In the genomic region with DNA sequence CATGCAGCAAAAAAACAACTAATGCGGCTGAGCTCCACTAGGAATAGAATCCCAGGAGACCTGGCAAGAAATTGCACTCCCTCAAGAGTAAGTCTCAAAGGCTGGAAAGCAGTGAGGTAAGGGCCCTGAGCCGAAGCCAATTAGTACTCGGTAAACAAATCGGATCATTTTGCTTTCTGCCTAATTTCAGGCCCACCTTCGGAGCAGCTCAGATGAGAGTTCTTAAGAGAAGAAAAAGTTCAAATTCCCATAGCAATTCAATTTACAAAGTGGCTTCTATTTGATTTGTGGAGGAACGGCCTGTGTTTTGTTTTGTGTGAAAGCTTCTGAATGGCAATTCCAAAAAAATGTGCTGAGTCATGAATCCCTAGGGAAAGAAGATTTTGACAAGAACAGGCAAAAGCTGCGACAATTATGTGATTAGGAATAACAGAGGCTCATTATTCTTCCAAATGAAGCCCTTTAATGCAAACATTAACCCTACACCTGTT, we compare ENCODE assay signal across 14 cellular contexts.
DNase-seq lines count a peak whose midpoint lies in the region; ATAC-seq, FAIRE-seq and TF ChIP-seq lines count a peak whose summit lies in the region.
"Had no signal": no experiment of that assay in that cellular context is flagged by ENCODE, and none has a peak within 500 bp of the region (broad histone marks: within the 10 kb centered on the region; RNA-seq: fewer than 3 reads in every experiment).

No MANE protein-coding gene starts in this region.

- TF ChIP-seq EP300 in A549 (IDR thresholded peaks at IDR 0.05) = no peak

- H3K4me1 Mint-ChIP-seq in activated naive CD4-positive, alpha-beta T cell treated with anti-CD3 and anti-CD28 coated beads for 36 hours (ENCODE audit: low read depth) = no peaks in the 10 kb centered on the region
- H3K4me1 Mint-ChIP-seq: activated naive CD8-positive, alpha-beta T cell treated with anti-CD3 and anti-CD28 coated beads, Interleukin-2, amount 10 ng/mL, durations not matched to agents 7 days and 5 days had no signal

- FAIRE-seq in A549 (lab: Jason Lieb, UNC) = no peak
- FAIRE-seq: G401.6 had no signal

- no peak overlapping the region for H2AFZ ChIP-seq in mesenchymal stem cell (ENCODE audit: low read depth, low read length)

- H3K9me3 ChIP-seq in A549 (peaks cover 20% of the 10 kb centered on the region; the same call in 2 of the 3 replicates), mesenchymal stem cell (ENCODE audit: control insufficient read depth, low read length) (peaks cover 22% of the 10 kb centered on the region)

- WGBS in A549 (ENCODE audit: missing lambda C conversion rate) = 71% methylated on average over 7 of the region's 7 CpGs
- 26% methylated on average over 6 of the region's 7 CpGs for WGBS in mesenchymal stem cell

- CTCF ChIA-PET in A549 (lab: Yijun Ruan, JAX) = interaction anchor here (1.5 to 1.7 kb wide), 2 partner anchors 23 to 26 kb away, joined by 5 to 6 read pairs; no protein-coding TSS in a partner anchor
- CTCF ChIA-PET in activated naive CD4-positive, alpha-beta T cell treated with anti-CD3 and anti-CD28 coated beads for 36 hours (lab: Charles Lee) = no interaction called here

- H3K18ac ChIP-seq in mesenchymal stem cell (ENCODE audit: low read depth in 1 of 2, low read length in 2 of 2) = no peak overlapping the region

- intact Hi-C loops in activated naive CD4-positive, alpha-beta T cell treated with anti-CD3 and anti-CD28 coated beads for 36 hours (cut with micrococcal nuclease) = no loop called here

- no peaks in the 10 kb centered on the region for H3K4me1 ChIP-seq in A549
- no peaks in the 10 kb centered on the region for H3K4me1 ChIP-seq in mesenchymal stem cell (ENCODE audit: control insufficient read depth, insufficient read depth, low read depth, low read length)

- no peak overlapping the region for H3K4me2 ChIP-seq in A549
- H3K4me2 ChIP-seq in mesenchymal stem cell (ENCODE audit: low read length, poor library complexity, severe bottlenecking) = no peak overlapping the region

- TF ChIP-seq CTCF in A549 (IDR thresholded peaks at IDR 0.05) = no peak
- no peak for TF ChIP-seq CTCF in LNCaP clone FGC (IDR thresholded peaks at IDR 0.05; ENCODE audit: control insufficient read depth, extremely low read depth, insufficient read depth)
- TF ChIP-seq CTCF in astrocyte of the spinal cord (IDR thresholded peaks at IDR 0.05; ENCODE audit: low read depth, low read length) = no peak

- no peak overlapping the region for H3K4ac ChIP-seq in mesenchymal stem cell (ENCODE audit: low read depth in 1 of 2, low read length in 2 of 2)

- TF ChIP-seq POLR2A in A549 (IDR thresholded peaks at IDR 0.05; ENCODE audit: low read length) = no peak

- H3K14ac ChIP-seq in mesenchymal stem cell (ENCODE audit: low read length in 2 of 2) = no peak overlapping the region

- H2BK5ac ChIP-seq in mesenchymal stem cell (ENCODE audit: low read depth, low read length, poor library complexity, severe bottlenecking) = no peak overlapping the region

- in situ Hi-C loops in astrocyte of the spinal cord (cut with HindIII; ENCODE audit: low sequenced_read_pairs) = no loop called here

- no peak overlapping the region for H3K23ac ChIP-seq in mesenchymal stem cell (ENCODE audit: low read length in 2 of 2)

- H3K27ac ChIP-seq in A549 (peak overlapping the region in 1 of 2 experiments; percentile 55; a peak in 1 of 6 replicates), mesenchymal stem cell (ENCODE audit: low read length, poor library complexity, severe bottlenecking) (no peak overlapping the region)

- H2BK12ac ChIP-seq in mesenchymal stem cell (ENCODE audit: low read length in 2 of 2) = no peak overlapping the region

- no peak overlapping the region for H3K9ac ChIP-seq in mesenchymal stem cell (ENCODE audit: low read length)

- H3K27me3 ChIP-seq in mesenchymal stem cell (ENCODE audit: control insufficient read depth in 1 of 2, insufficient read depth in 1 of 2, low read length in 2 of 2) = no peaks in the 10 kb centered on the region

- POLR2A ChIA-PET in A549 (lab: Yijun Ruan, JAX) = no interaction called here

- no peak overlapping the region for H2BK120ac ChIP-seq in mesenchymal stem cell (ENCODE audit: low read depth, low read length)

- no peak for TF ChIP-seq RAD21 in A549 (conservative IDR thresholded peaks at IDR 0.05 in 1 of 2, IDR thresholded peaks at IDR 0.05 in 1 of 2)

- no peak overlapping the region for H3K4me3 Mint-ChIP-seq in activated naive CD4-positive, alpha-beta T cell treated with anti-CD3 and anti-CD28 coated beads for 36 hours
- H3K4me3 Mint-ChIP-seq: activated naive CD8-positive, alpha-beta T cell treated with anti-CD3 and anti-CD28 coated beads, Interleukin-2, amount 10 ng/mL, durations not matched to agents 7 days and 5 days; naive thymus-derived CD8-positive, alpha-beta T cell had no signal

- no peak overlapping the region for H4K91ac ChIP-seq in mesenchymal stem cell (ENCODE audit: low read length)

- peaks cover 16% of the 10 kb centered on the region for H3K9me3 Mint-ChIP-seq in activated naive CD4-positive, alpha-beta T cell treated with anti-CD3 and anti-CD28 coated beads for 36 hours

- H3K79me1 ChIP-seq in mesenchymal stem cell (replicated peaks; ENCODE audit: low read length, poor library complexity, severe bottlenecking) = no peaks in the 10 kb centered on the region

- H2BK15ac ChIP-seq in mesenchymal stem cell (ENCODE audit: low read depth, poor library complexity, severe bottlenecking) = no peak overlapping the region

- H4K8ac ChIP-seq in mesenchymal stem cell (ENCODE audit: low read length) = no peak overlapping the region

- DNase-seq in A549 (ENCODE audit: low read depth in 1 of 2, low spot score in 1 of 2) (no peak), LNCaP clone FGC (ENCODE audit: low read depth) (peak; percentile 42), astrocyte of the spinal cord (ENCODE audit: low read depth, low spot score) (peak; percentile 14), mesenchymal stem cell (peak; percentile 16), GM19240 (ENCODE audit: insufficient read length, low spot score) (no peak)
- DNase-seq in stimulated activated CD4-positive, alpha-beta T cell treated with anti-CD3 and anti-CD28 coated beads, Interleukin-12 subunit alpha, Interleukin-12 subunit beta, amount 100 ng/mL, for 4 hours = no peak
- no peak for DNase-seq in activated naive CD4-positive, alpha-beta T cell treated with anti-CD3 and anti-CD28 coated beads for 36 hours
- DNase-seq: activated naive CD8-positive, alpha-beta T cell treated with anti-CD3 and anti-CD28 coated beads, Interleukin-2, amount 10 ng/mL, durations not matched to agents 7 days and 5 days; AML-193; naive thymus-derived CD8-positive, alpha-beta T cell; NCI-H526; stimulated activated naive CD4-positive, alpha-beta T cell treated with Interleukin-2 at 50 U/mL for 16 hours had no signal

- ATAC-seq in A549 (no peak), HG03135 (IDR thresholded peaks at IDR 0.05; ENCODE audit: unreplicated experiment) (no peak)
- ATAC-seq: naive thymus-derived CD8-positive, alpha-beta T cell had no signal

- no peaks in the 10 kb centered on the region for H3K36me3 Mint-ChIP-seq in activated naive CD4-positive, alpha-beta T cell treated with anti-CD3 and anti-CD28 coated beads for 36 hours (ENCODE audit: low read depth)
- H3K36me3 Mint-ChIP-seq: activated naive CD8-positive, alpha-beta T cell treated with anti-CD3 and anti-CD28 coated beads, Interleukin-2, amount 10 ng/mL, durations not matched to agents 7 days and 5 days had no signal

- no peaks in the 10 kb centered on the region for H3K27me3 Mint-ChIP-seq in activated naive CD4-positive, alpha-beta T cell treated with anti-CD3 and anti-CD28 coated beads for 36 hours (ENCODE audit: low read depth)

- no peak overlapping the region for H3K27ac Mint-ChIP-seq in activated naive CD4-positive, alpha-beta T cell treated with anti-CD3 and anti-CD28 coated beads for 36 hours
- H3K27ac Mint-ChIP-seq: activated naive CD8-positive, alpha-beta T cell treated with anti-CD3 and anti-CD28 coated beads, Interleukin-2, amount 10 ng/mL, durations not matched to agents 7 days and 5 days; naive thymus-derived CD8-positive, alpha-beta T cell had no signal

- no peaks in the 10 kb centered on the region for H3K36me3 ChIP-seq in mesenchymal stem cell (ENCODE audit: control insufficient read depth in 1 of 2, insufficient read depth in 2 of 2, low read depth in 1 of 2, low read length in 2 of 2)

- H3K4me3 ChIP-seq in A549 = no peak overlapping the region
- H3K4me3 ChIP-seq in LNCaP clone FGC (ENCODE audit: low read depth, low read length) = no peak overlapping the region
- no peak overlapping the region for H3K4me3 ChIP-seq in astrocyte of the spinal cord (ENCODE audit: low read depth, low read length)
- H3K4me3 ChIP-seq in mesenchymal stem cell (ENCODE audit: insufficient read depth in 1 of 2, low read depth in 1 of 2, low read length in 2 of 2) = no peak overlapping the region

- H2AK5ac ChIP-seq in mesenchymal stem cell (ENCODE audit: low read length, severe bottlenecking) = no peak overlapping the region

TF ChIP-seq in A549, 52 proteins besides CTCF, POLR2A, EP300 and RAD21:
- peak; percentile 96 for TF ChIP-seq MAFK (IDR thresholded peaks at IDR 0.05; ENCODE audit: partially characterized antibody)
- peak; percentile 90 for TF ChIP-seq NFE2L2 (conservative IDR thresholded peaks at IDR 0.05; ENCODE audit: low read length)
- no peak for TF ChIP-seq FOXS1 (CRISPR knock-in tag; IDR thresholded peaks at IDR 0.05)
- TF ChIP-seq MAZ (IDR thresholded peaks at IDR 0.05; ENCODE audit: borderline replicate concordance, low read depth, low read length) = no peak

Comparison
In these comparisons a context has a peak if more than half of its experiments do, and no peak if none do; other contexts are left out.
1. DNase-seq: peak in LNCaP clone FGC (single experiment), astrocyte of the spinal cord (single experiment) and mesenchymal stem cell (single experiment); none in A549 (0 of 2), stimulated activated CD4-positive, alpha-beta T cell treated with anti-CD3 and anti-CD28 coated beads, Interleukin-12 subunit alpha, Interleukin-12 subunit beta, amount 100 ng/mL, for 4 hours (single experiment), GM19240 (single experiment) and activated naive CD4-positive, alpha-beta T cell treated with anti-CD3 and anti-CD28 coated beads for 36 hours (single experiment).